1 cellular context compared by ENCODE assay signal in genomic region chr20:63657937-63658748, GRCh38.
A peak's percentile ranks its signal among the peaks of the same experiment; 100 is the strongest.
TF ChIP-seq lines count a peak whose summit lies in the region.

TSS of gene RTEL1 (plus strand) at chr20:63658312. CDS start at chr20:63659403, 1,091 bp downstream.

TF ChIP-seq in GM23338, 12 proteins besides CTCF, POLR2A, EP300 and RAD21 (continued from another document):
- TF ChIP-seq ZNF462 (CRISPR knock-in tag; IDR thresholded peaks at IDR 0.05): no peak
- TF ChIP-seq, protein P1, sequence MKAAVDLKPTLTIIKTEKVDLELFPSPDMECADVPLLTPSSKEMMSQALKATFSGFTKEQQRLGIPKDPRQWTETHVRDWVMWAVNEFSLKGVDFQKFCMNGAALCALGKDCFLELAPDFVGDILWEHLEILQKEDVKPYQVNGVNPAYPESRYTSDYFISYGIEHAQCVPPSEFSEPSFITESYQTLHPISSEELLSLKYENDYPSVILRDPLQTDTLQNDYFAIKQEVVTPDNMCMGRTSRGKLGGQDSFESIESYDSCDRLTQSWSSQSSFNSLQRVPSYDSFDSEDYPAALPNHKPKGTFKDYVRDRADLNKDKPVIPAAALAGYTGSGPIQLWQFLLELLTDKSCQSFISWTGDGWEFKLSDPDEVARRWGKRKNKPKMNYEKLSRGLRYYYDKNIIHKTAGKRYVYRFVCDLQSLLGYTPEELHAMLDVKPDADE (IDR thresholded peaks at IDR 0.05): peak; percentile 87
- TF ChIP-seq, protein P2, sequence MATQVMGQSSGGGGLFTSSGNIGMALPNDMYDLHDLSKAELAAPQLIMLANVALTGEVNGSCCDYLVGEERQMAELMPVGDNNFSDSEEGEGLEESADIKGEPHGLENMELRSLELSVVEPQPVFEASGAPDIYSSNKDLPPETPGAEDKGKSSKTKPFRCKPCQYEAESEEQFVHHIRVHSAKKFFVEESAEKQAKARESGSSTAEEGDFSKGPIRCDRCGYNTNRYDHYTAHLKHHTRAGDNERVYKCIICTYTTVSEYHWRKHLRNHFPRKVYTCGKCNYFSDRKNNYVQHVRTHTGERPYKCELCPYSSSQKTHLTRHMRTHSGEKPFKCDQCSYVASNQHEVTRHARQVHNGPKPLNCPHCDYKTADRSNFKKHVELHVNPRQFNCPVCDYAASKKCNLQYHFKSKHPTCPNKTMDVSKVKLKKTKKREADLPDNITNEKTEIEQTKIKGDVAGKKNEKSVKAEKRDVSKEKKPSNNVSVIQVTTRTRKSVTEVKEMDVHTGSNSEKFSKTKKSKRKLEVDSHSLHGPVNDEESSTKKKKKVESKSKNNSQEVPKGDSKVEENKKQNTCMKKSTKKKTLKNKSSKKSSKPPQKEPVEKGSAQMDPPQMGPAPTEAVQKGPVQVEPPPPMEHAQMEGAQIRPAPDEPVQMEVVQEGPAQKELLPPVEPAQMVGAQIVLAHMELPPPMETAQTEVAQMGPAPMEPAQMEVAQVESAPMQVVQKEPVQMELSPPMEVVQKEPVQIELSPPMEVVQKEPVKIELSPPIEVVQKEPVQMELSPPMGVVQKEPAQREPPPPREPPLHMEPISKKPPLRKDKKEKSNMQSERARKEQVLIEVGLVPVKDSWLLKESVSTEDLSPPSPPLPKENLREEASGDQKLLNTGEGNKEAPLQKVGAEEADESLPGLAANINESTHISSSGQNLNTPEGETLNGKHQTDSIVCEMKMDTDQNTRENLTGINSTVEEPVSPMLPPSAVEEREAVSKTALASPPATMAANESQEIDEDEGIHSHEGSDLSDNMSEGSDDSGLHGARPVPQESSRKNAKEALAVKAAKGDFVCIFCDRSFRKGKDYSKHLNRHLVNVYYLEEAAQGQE (IDR thresholded peaks at IDR 0.05; ENCODE audit: unreplicated experiment): no peak
- no peak for TF ChIP-seq STAT1 (IDR thresholded peaks at IDR 0.05; ENCODE audit: unreplicated experiment)
- TF ChIP-seq ZNF331 (CRISPR knock-in tag; IDR thresholded peaks at IDR 0.05; ENCODE audit: low read depth): no peak
- no peak for TF ChIP-seq NANOG (IDR thresholded peaks at IDR 0.05; ENCODE audit: borderline replicate concordance)
TF ChIP-seq in GM23338: peak in this region for 3.
